10 cellular contexts compared by ENCODE assay signal in the genomic region with DNA sequence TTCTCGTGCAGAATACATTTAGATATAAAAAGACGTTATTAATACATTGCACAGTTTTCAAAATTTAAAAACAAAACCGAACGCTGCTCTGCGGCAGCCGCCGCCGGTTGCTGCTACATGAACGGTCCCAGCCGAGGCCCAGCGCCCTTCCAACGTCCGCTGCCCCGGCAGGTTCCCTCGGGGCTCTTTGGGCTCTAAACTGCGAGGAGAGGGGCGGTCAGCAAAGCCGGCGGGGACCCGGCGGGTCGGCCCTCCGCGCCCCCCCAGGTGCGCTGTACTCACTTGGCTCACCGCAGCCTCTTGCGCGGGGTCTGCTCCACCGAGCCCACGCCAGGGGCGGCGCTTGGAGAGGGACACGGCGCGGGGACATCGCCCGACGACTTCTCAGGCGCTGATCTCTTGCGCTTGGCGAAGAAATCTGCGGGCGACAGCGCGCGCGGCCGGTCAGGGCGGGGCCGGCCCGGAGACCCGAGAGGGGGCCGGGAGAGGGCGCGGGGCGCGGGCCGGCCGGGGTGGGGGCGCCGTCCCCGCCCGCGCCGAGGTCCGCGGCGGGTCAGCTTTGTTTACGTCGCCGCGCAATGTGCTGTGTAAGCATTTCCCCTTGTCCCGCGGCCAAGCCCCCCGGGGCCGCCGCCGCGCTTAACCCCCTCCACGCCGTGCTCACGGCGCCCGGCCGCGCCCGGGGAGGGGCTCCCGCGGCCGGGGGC. TPM values are rescaled to one million over a fixed set of nuclear protein-coding genes. Genes with fewer than 3 reads are reported as not detected.
DNase-seq lines count a peak whose midpoint lies in the region; ATAC-seq and TF ChIP-seq lines count a peak whose summit lies in the region.
"Had no signal": no experiment of that assay in that cellular context is flagged by ENCODE, and none has a peak within 500 bp of the region (broad histone marks: within the 10 kb centered on the region; RNA-seq: fewer than 3 reads in every experiment).

No MANE protein-coding gene starts in this region.

- H3K27me3 Mint-ChIP-seq in activated T-cell treated with anti-CD3 and anti-CD28 coated beads, Interleukin-2, amount 50 U/mL, for 24 hours = peaks cover 11% of the 10 kb centered on the region
- H3K27me3 Mint-ChIP-seq in activated T-cell treated with anti-CD3 and anti-CD28 coated beads, Interleukin-2, amount 50 U/mL, for 72 hours (ENCODE audit: low read depth) = peaks cover 14% of the 10 kb centered on the region
- H3K27me3 Mint-ChIP-seq in memory B cell = peaks cover 6% of the 10 kb centered on the region

- peak overlapping the region; percentile 20 for H3K4me3 Mint-ChIP-seq in activated T-cell treated with anti-CD3 and anti-CD28 coated beads, Interleukin-2, amount 50 U/mL, for 24 hours
- H3K4me3 Mint-ChIP-seq in activated T-cell treated with anti-CD3 and anti-CD28 coated beads, Interleukin-2, amount 50 U/mL, for 72 hours = peak overlapping the region in 1 of 2 donors; percentile 43
- H3K4me3 Mint-ChIP-seq in memory B cell = peak overlapping the region; percentile 55

- no peaks in the 10 kb centered on the region for H3K36me3 ChIP-seq in transverse colon

- no peaks in the 10 kb centered on the region for H3K9me3 Mint-ChIP-seq in activated T-cell treated with anti-CD3 and anti-CD28 coated beads, Interleukin-2, amount 50 U/mL, for 24 hours
- H3K9me3 Mint-ChIP-seq in activated T-cell treated with anti-CD3 and anti-CD28 coated beads, Interleukin-2, amount 50 U/mL, for 72 hours = no peaks in the 10 kb centered on the region
- H3K9me3 Mint-ChIP-seq in memory B cell = no peaks in the 10 kb centered on the region

- no peaks in the 10 kb centered on the region for H3K9me3 ChIP-seq in transverse colon

- H3K4me3 ChIP-seq in transverse colon = peak overlapping the region; percentile 62 to 86 (median 72)

- H3K27ac ChIP-seq in cingulate gyrus (ENCODE audit: low read depth, low read length) (peak overlapping the region; percentile 19), transverse colon (peak overlapping the region; percentile 75 to 91 (median 82))

- peaks cover 17% of the 10 kb centered on the region for H3K27me3 ChIP-seq in transverse colon

- ATAC-seq in activated T-cell treated with anti-CD3 and anti-CD28 coated beads, Interleukin-2, amount 50 U/mL, for 72 hours (replicated peaks in 1 of 2) = no peak
- no peak for ATAC-seq in memory B cell (ENCODE audit: low read depth)
- no peak for ATAC-seq in GM18511 (IDR thresholded peaks at IDR 0.05; ENCODE audit: unreplicated experiment)

- intact Hi-C loops in transverse colon (cut with DNase I; ENCODE audit: low total_unique reads) = loop anchor here (5.0 to 10.0 kb wide), 2 partner anchors 109 to 567 kb away; no protein-coding TSS in a partner anchor

- 5% methylated on average over 36 of the region's 90 CpGs; no CpG with 5 or more reads in 1 of the 2 donors for WGBS in transverse colon (ENCODE audit: low coverage in 1 of 2), 2 donors

- no peak overlapping the region for H3K27ac Mint-ChIP-seq in activated T-cell treated with anti-CD3 and anti-CD28 coated beads, Interleukin-2, amount 50 U/mL, for 24 hours
- no peak overlapping the region for H3K27ac Mint-ChIP-seq in activated T-cell treated with anti-CD3 and anti-CD28 coated beads, Interleukin-2, amount 50 U/mL, for 72 hours
- no peak overlapping the region for H3K27ac Mint-ChIP-seq in memory B cell

- TF ChIP-seq EP300 in transverse colon (IDR thresholded peaks at IDR 0.05; ENCODE audit: low read depth) = no peak

- peaks cover 6 to 35% (median 25%) of the 10 kb centered on the region in 4 donors for H3K4me1 ChIP-seq in transverse colon

- no peak for DNase-seq in activated T-cell treated with anti-CD3 and anti-CD28 coated beads, Interleukin-2, amount 50 U/mL, for 24 hours
- DNase-seq in activated T-cell treated with anti-CD3 and anti-CD28 coated beads, Interleukin-2, amount 50 U/mL, for 72 hours = no peak
- no peak for DNase-seq in memory B cell (ENCODE audit: low spot score in 2 of 2)
- no peak for DNase-seq in transverse colon
- DNase-seq in SK-N-DZ (ENCODE audit: low spot score) = no peak
- no peak for DNase-seq in DMS53 treated with DMSO at 0.1 percent for 48 hours (lab: John Stamatoyannopoulos, UW; ENCODE audit: unreplicated experiment)
- DNase-seq: activated CD4-positive, alpha-beta T cell treated with anti-CD3 and anti-CD28 coated beads, Interleukin-2, amount 50 U/mL, for 48 hours; stimulated activated CD4-positive, alpha-beta T cell treated with anti-CD3 and anti-CD28 coated beads, Interleukin-2, amount 100 ng/mL, for 24 hours had no signal

- H3K4me1 Mint-ChIP-seq in activated T-cell treated with anti-CD3 and anti-CD28 coated beads, Interleukin-2, amount 50 U/mL, for 24 hours (ENCODE audit: low read depth) = peaks cover 9% of the 10 kb centered on the region
- peaks cover 8% of the 10 kb centered on the region for H3K4me1 Mint-ChIP-seq in activated T-cell treated with anti-CD3 and anti-CD28 coated beads, Interleukin-2, amount 50 U/mL, for 72 hours (ENCODE audit: low read depth)
- H3K4me1 Mint-ChIP-seq in memory B cell = peaks cover 8% of the 10 kb centered on the region

- TF ChIP-seq CTCF in transverse colon (IDR thresholded peaks at IDR 0.05) = no peak

- no peak for TF ChIP-seq POLR2A in transverse colon (IDR thresholded peaks at IDR 0.05)

- H3K36me3 Mint-ChIP-seq in activated T-cell treated with anti-CD3 and anti-CD28 coated beads, Interleukin-2, amount 50 U/mL, for 24 hours (ENCODE audit: low read depth) = no peaks in the 10 kb centered on the region
- H3K36me3 Mint-ChIP-seq in activated T-cell treated with anti-CD3 and anti-CD28 coated beads, Interleukin-2, amount 50 U/mL, for 72 hours (ENCODE audit: insufficient read depth in 2 of 2) = peaks cover 0 to 2% of the 10 kb centered on the region in 2 donors
- H3K36me3 Mint-ChIP-seq in memory B cell = no peaks in the 10 kb centered on the region

- in situ Hi-C loops in transverse colon (cut with MboI; ENCODE audit: low pct_ligation_motif_present in 1 of 4, low pct_unique_long_range_greater_than_20kb in 1 of 4, low sequenced_read_pairs in 3 of 4) = loop anchor here in 2 of 4 donors (25.0 kb wide), 2 partner anchors 447 to 572 kb away; a partner anchor contains a TSS

RNA-seq across cellular contexts. Expression of a gene that starts 1.7 kb away (rescaled TPM):
- 1 to 10 TPM; 1.5 to 2.6 TPM for total RNA-seq in activated T-cell treated with anti-CD3 and anti-CD28 coated beads, Interleukin-2, amount 50 U/mL, for 72 hours
- 10 to 100 TPM; 12.4 to 40.0 (median 27.7) TPM for total RNA-seq in transverse colon
- 7.0 and 7.8 TPM in 2 replicates for polyA plus RNA-seq in SK-N-DZ (2014; cell fraction: cytosol; rRNA removed)
- 5.4 and 5.8 TPM in 2 replicates for polyA plus RNA-seq in SK-N-DZ (2014; cell fraction: nucleus; rRNA removed)

RNA-seq across cellular contexts. Expression of a gene that starts 45.4 kb away (rescaled TPM):
- total RNA-seq in activated T-cell treated with anti-CD3 and anti-CD28 coated beads, Interleukin-2, amount 50 U/mL, for 72 hours = 10 to 100 TPM in 1 of 2 donors, 1 to 10 TPM in 1; 3.4 to 12.3 TPM
- total RNA-seq in transverse colon = 10 to 100 TPM in 1 of 4 donors, 1 to 10 TPM in 1, not detected in 2; 8.2 to 16.2 TPM
- not detected in 2 replicates for polyA plus RNA-seq in SK-N-DZ (2014; cell fraction: cytosol; rRNA removed)
- not detected in 2 replicates for polyA plus RNA-seq in SK-N-DZ (2014; cell fraction: nucleus; rRNA removed)
